16 cellular contexts compared by ENCODE assay signal in genomic region chr1:26016258-26016943, GRCh38. TPM values are rescaled to one million over a fixed set of nuclear protein-coding genes. Genes with fewer than 3 reads are reported as not detected.
DNase-seq lines count a peak whose midpoint lies in the region; ATAC-seq and TF ChIP-seq lines count a peak whose summit lies in the region.
"Had no signal": no experiment of that assay in that cellular context is flagged by ENCODE, and none has a peak within 500 bp of the region (broad histone marks: within the 10 kb centered on the region; RNA-seq: fewer than 3 reads in every experiment).

No MANE protein-coding gene starts in this region.

- peaks cover 22% of the 10 kb centered on the region for H3K27me3 Mint-ChIP-seq in dendritic cell treated with granulocyte-macrophage colony-stimulating factor and Interleukin-4, amounts not matched to agents 40 ng/mL and 50 ng/mL, for 4 days
- H3K27me3 Mint-ChIP-seq: activated naive CD8-positive, alpha-beta T cell had no signal

- peak overlapping the region; percentile 94 for H3K27ac ChIP-seq in left ventricle myocardium inferior (replicated peaks)

- TF ChIP-seq CTCF in left ventricle myocardium inferior (IDR thresholded peaks at IDR 0.05; ENCODE audit: borderline replicate concordance), result no peak

- peaks cover 74% of the 10 kb centered on the region for H3K4me1 Mint-ChIP-seq in dendritic cell treated with granulocyte-macrophage colony-stimulating factor and Interleukin-4, amounts not matched to agents 40 ng/mL and 50 ng/mL, for 4 days (ENCODE audit: low read depth)

- H3K36me3 Mint-ChIP-seq in dendritic cell treated with granulocyte-macrophage colony-stimulating factor and Interleukin-4, amounts not matched to agents 40 ng/mL and 50 ng/mL, for 4 days (ENCODE audit: low read depth), result no peaks in the 10 kb centered on the region
- H3K36me3 Mint-ChIP-seq: activated naive CD8-positive, alpha-beta T cell had no signal

- H3K36me3 ChIP-seq in left ventricle myocardium inferior, result no peaks in the 10 kb centered on the region

- no peaks in the 10 kb centered on the region for H3K27me3 ChIP-seq in left ventricle myocardium inferior (ENCODE audit: low read depth)

- H3K4me3 ChIP-seq in left ventricle myocardium inferior, result no peak overlapping the region

- no peak overlapping the region for H3K4me3 Mint-ChIP-seq in dendritic cell treated with granulocyte-macrophage colony-stimulating factor and Interleukin-4, amounts not matched to agents 40 ng/mL and 50 ng/mL, for 4 days
- H3K4me3 Mint-ChIP-seq: activated naive CD8-positive, alpha-beta T cell had no signal

- ATAC-seq in Right ventricle myocardium superior (ENCODE audit: poor library complexity) (no peak), GM19023 (IDR thresholded peaks at IDR 0.05; ENCODE audit: unreplicated experiment) (no peak), GM18502 (IDR thresholded peaks at IDR 0.05; ENCODE audit: poor library complexity, unreplicated experiment) (no peak)

- no peak for DNase-seq in left ventricle myocardium inferior
- no peak for DNase-seq in Right ventricle myocardium superior
- DNase-seq in NCI-H524 (lab: John Stamatoyannopoulos, UW), result peak; percentile 37 to 83
- peak; percentile 64 for DNase-seq in superior temporal gyrus (ENCODE audit: extremely low spot score)
- DNase-seq in activated effector memory CD4-positive, alpha-beta T cell treated with Interleukin-2 at 50 U/mL for 16 hours, result no peak
- DNase-seq: activated CD8-positive, alpha-beta memory T cell treated with anti-CD3 and anti-CD28 coated beads for 24 hours; NCI-H1105; T-helper 9 cell had no signal

- peak overlapping the region; percentile 67 for H3K27ac Mint-ChIP-seq in dendritic cell treated with granulocyte-macrophage colony-stimulating factor and Interleukin-4, amounts not matched to agents 40 ng/mL and 50 ng/mL, for 4 days
- H3K27ac Mint-ChIP-seq: activated naive CD8-positive, alpha-beta T cell had no signal

- intact Hi-C loops in left ventricle myocardium inferior (cut with micrococcal nuclease), result no loop called here
- intact Hi-C loops in Right ventricle myocardium superior (cut with DNase I), result no loop called here
- intact Hi-C loops in dendritic cell treated with granulocyte-macrophage colony-stimulating factor and Interleukin-4, amounts not matched to agents 40 ng/mL and 50 ng/mL, for 4 days (cut with micrococcal nuclease), result no loop called here

- peaks cover 60% of the 10 kb centered on the region for H3K4me1 ChIP-seq in left ventricle myocardium inferior

- H3K9me3 Mint-ChIP-seq in dendritic cell treated with granulocyte-macrophage colony-stimulating factor and Interleukin-4, amounts not matched to agents 40 ng/mL and 50 ng/mL, for 4 days, result no peaks in the 10 kb centered on the region

- no peaks in the 10 kb centered on the region for H3K9me3 ChIP-seq in left ventricle myocardium inferior (replicated peaks)

RNA-seq across cellular contexts. Expression of gene EXTL1, which starts 5.2 kb away (rescaled TPM):
- total RNA-seq in left ventricle myocardium inferior (11.3 TPM), Right ventricle myocardium superior (11.9 TPM)
- total RNA-seq: dermis microvascular lymphatic vessel endothelial cell had no signal

RNA-seq across cellular contexts. Expression of gene PAFAH2, which starts 18.5 kb away (rescaled TPM):
- total RNA-seq in left ventricle myocardium inferior, result 10.6 TPM
- total RNA-seq in Right ventricle myocardium superior, result 12.1 TPM

RNA-seq across cellular contexts. Expression of gene SLC30A2, which starts 29.5 kb away (rescaled TPM):
- total RNA-seq in left ventricle myocardium inferior, result 7.1 TPM
- total RNA-seq in Right ventricle myocardium superior, result 3.0 TPM
- total RNA-seq: Daoy, dermis microvascular lymphatic vessel endothelial cell, fibroblast of villous mesenchyme had no signal

RNA-seq across cellular contexts. Expression of gene TRIM63, which starts 51.0 kb away (rescaled TPM):
- total RNA-seq in left ventricle myocardium inferior (203 TPM), Right ventricle myocardium superior (229 TPM)
- total RNA-seq: Daoy, dermis microvascular lymphatic vessel endothelial cell, fibroblast of villous mesenchyme, kidney epithelial cell had no signal

Comparison
In these comparisons a context has a peak if more than half of its experiments do, and no peak if none do; other contexts are left out.
1. DNase-seq: peak in NCI-H524 (2 of 2) and superior temporal gyrus (single experiment); none in left ventricle myocardium inferior (single experiment), Right ventricle myocardium superior (single experiment) and activated effector memory CD4-positive, alpha-beta T cell treated with Interleukin-2 at 50 U/mL for 16 hours (single experiment).